Comparison of ENCODE assay signal across 27 cellular contexts in the genomic region with DNA sequence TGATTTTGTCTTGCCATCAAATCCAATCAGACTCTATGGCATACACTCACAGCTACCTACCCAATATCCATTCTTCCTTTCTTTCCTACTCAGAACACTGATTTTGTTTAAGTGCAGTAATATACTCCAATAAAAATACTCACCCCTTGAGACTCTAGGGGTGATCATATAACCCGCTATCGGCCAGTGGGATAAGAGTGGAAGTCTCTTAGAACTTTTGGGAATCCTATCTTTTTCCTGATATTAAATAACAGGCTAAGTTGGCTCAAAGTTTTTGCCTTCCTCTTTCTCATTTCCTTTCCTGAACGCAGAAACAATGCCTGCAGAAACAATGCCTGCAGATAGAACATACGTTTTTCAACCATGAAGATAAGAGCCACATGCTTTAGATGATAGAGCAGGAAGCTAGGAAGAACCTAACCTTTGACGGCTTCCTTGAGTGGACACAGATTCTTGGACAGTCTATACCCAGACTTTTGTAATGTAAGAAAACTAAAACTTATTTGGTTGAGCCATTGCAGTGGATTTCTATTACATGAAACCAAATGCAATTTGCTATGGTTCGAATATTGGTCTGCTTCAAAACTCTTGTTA.
"Had no signal": no experiment of that assay in that cellular context is flagged by ENCODE, and none has a peak within 500 bp of the region (broad histone marks: within the 10 kb centered on the region; RNA-seq: fewer than 3 reads in every experiment).

No MANE protein-coding gene starts in this region.

- H3K9me3 Mint-ChIP-seq: nephron progenitor cell, neural crest cell, type B pancreatic cell had no signal

- H3K4me3 Mint-ChIP-seq: naive thymus-derived CD8-positive, alpha-beta T cell; natural killer cell treated with Interleukin-12 subunit alpha and Interleukin-12 subunit beta and Interleukin-15 and Interleukin-18, amount 100 ng/mL, for 72 hours; nephron progenitor cell; neural crest cell; stimulated activated effector memory CD8-positive, alpha-beta T cell treated with anti-CD3 and anti-CD28 coated beads, Interleukin-12 subunit alpha, Interleukin-12 subunit beta, amount 100 ng/mL, for 72 hours; stimulated activated naive B cell treated with anti-CD40 and anti-IgM and Interleukin-4, amounts not matched to agents 10 μg/mL and 1 μg/mL and 100 μg/mL, for 72 hours; stimulated activated naive CD8-positive, alpha-beta T cell treated with anti-CD3 and anti-CD28 coated beads, Interleukin-15, Interleukin-2, amounts not matched to agents 100 ng/mL and 50 ng/mL, for 24 hours; type B pancreatic cell had no signal

- H3K27me3 Mint-ChIP-seq: natural killer cell treated with Interleukin-12 subunit alpha and Interleukin-12 subunit beta and Interleukin-15 and Interleukin-18, amount 100 ng/mL, for 72 hours; stimulated activated naive B cell treated with anti-CD40 and anti-IgM and Interleukin-4, amounts not matched to agents 10 μg/mL and 1 μg/mL and 100 μg/mL, for 72 hours; stimulated activated naive CD8-positive, alpha-beta T cell treated with anti-CD3 and anti-CD28 coated beads, Interleukin-15, Interleukin-2, amounts not matched to agents 100 ng/mL and 50 ng/mL, for 24 hours had no signal

- H3K4me1 Mint-ChIP-seq: naive thymus-derived CD8-positive, alpha-beta T cell; nephron progenitor cell; neural crest cell; stimulated activated effector memory CD8-positive, alpha-beta T cell treated with anti-CD3 and anti-CD28 coated beads, Interleukin-12 subunit alpha, Interleukin-12 subunit beta, amount 100 ng/mL, for 72 hours; stimulated activated naive B cell treated with anti-CD40 and anti-IgM and Interleukin-4, amounts not matched to agents 10 μg/mL and 1 μg/mL and 100 μg/mL, for 72 hours had no signal

- H3K4me3 ChIP-seq: pancreas, prostate gland, right atrium auricular region, right lobe of liver, sigmoid colon, stomach, thoracic aorta, thyroid gland, tibial nerve, upper lobe of right lung, uterus had no signal

- H3K27ac Mint-ChIP-seq: naive thymus-derived CD8-positive, alpha-beta T cell; natural killer cell treated with Interleukin-12 subunit alpha and Interleukin-12 subunit beta and Interleukin-15 and Interleukin-18, amount 100 ng/mL, for 72 hours; nephron progenitor cell; stimulated activated effector memory CD8-positive, alpha-beta T cell treated with anti-CD3 and anti-CD28 coated beads, Interleukin-12 subunit alpha, Interleukin-12 subunit beta, amount 100 ng/mL, for 72 hours; stimulated activated naive B cell treated with anti-CD40 and anti-IgM and Interleukin-4, amounts not matched to agents 10 μg/mL and 1 μg/mL and 100 μg/mL, for 72 hours; stimulated activated naive CD8-positive, alpha-beta T cell treated with anti-CD3 and anti-CD28 coated beads, Interleukin-15, Interleukin-2, amounts not matched to agents 100 ng/mL and 50 ng/mL, for 24 hours; type B pancreatic cell had no signal

- H3K36me3 Mint-ChIP-seq: naive thymus-derived CD8-positive, alpha-beta T cell; natural killer cell treated with Interleukin-12 subunit alpha and Interleukin-12 subunit beta and Interleukin-15 and Interleukin-18, amount 100 ng/mL, for 72 hours; stimulated activated effector memory CD8-positive, alpha-beta T cell treated with anti-CD3 and anti-CD28 coated beads, Interleukin-12 subunit alpha, Interleukin-12 subunit beta, amount 100 ng/mL, for 72 hours; stimulated activated naive B cell treated with anti-CD40 and anti-IgM and Interleukin-4, amounts not matched to agents 10 μg/mL and 1 μg/mL and 100 μg/mL, for 72 hours; type B pancreatic cell had no signal

- DNase-seq: naive thymus-derived CD8-positive, alpha-beta T cell; nephron progenitor cell; nucleus accumbens; pancreas; retina; right lobe of liver; sigmoid colon; small intestine; stimulated activated CD4-positive, alpha-beta T cell treated with anti-CD3 and anti-CD28 coated beads, Interleukin-15, amount 100 ng/mL, for 24 hours; stimulated activated CD4-positive, alpha-beta T cell treated with anti-CD3 and anti-CD28 coated beads, Interleukin-2, amount 100 ng/mL, for 24 hours; stimulated activated CD4-positive, alpha-beta T cell treated with anti-CD3 and anti-CD28 coated beads, Interleukin-2, amount 100 ng/mL, for 48 hours; stimulated activated CD4-positive, alpha-beta T cell treated with anti-CD3 and anti-CD28 coated beads, Interleukin-4, amount 100 ng/mL, for 24 hours; stimulated activated naive B cell treated with anti-CD40 and anti-IgM and Interleukin-4, amounts not matched to agents 10 μg/mL and 1 μg/mL and 100 μg/mL, for 72 hours; stimulated activated naive CD4-positive, alpha-beta T cell treated with Interleukin-2 at 50 U/mL for 16 hours; stomach; thyroid gland; upper lobe of right lung; uterus had no signal
